ENCODE assay signal across 1 cellular context in the genomic region with DNA sequence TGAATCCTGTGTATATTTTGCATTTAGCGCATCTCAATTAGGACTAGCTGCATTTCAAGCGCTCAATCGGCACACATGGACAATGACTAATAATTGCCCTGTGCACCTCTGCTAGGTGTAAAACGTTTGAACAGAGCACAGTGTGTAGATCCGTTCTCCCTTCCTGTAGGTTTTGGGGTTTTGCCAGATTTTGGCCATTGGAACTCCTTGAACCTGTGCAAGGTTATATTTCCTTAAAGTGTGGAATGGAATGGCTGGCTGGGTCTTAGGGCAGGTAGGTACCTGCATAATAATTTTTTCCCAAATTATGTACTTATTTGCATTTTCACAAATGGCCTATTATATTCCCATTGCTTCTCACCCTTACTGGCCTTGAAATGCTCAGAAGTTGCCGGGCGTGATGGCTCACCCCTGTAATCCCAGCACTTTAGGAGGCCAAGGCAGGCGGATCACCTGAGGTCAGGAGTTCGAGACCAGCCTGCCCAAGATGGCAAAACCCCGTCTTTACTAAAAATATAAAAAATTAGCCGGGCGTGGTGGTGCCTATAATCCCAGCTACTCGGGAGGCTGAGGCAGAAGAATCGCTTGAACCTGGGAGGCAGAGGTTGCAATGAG.
A peak's percentile ranks its signal among the peaks of the same experiment; 100 is the strongest.
TF ChIP-seq lines count a peak whose summit lies in the region.

No MANE protein-coding gene starts in this region.

TF ChIP-seq in WTC11, 78 proteins besides CTCF, POLR2A, EP300 and RAD21 (continued from another document):
- TF ChIP-seq MYBL2 (CRISPR knock-in tag; IDR thresholded peaks at IDR 0.05) (no peak), GTF2I (CRISPR knock-in tag; conservative IDR thresholded peaks at IDR 0.05) (no peak), NFATC4 (CRISPR knock-in tag; IDR thresholded peaks at IDR 0.05) (peak; percentile 48; the same call in 1 of the 2 replicates), RORB (CRISPR knock-in tag; IDR thresholded peaks at IDR 0.05) (peak; percentile 84), KAT7 (CRISPR knock-in tag; IDR thresholded peaks at IDR 0.05; ENCODE audit: borderline replicate concordance) (no peak), JAZF1 (CRISPR knock-in tag; IDR thresholded peaks at IDR 0.05) (peak; percentile 83; the same call in 1 of the 2 replicates), CBFB (CRISPR knock-in tag; IDR thresholded peaks at IDR 0.05; ENCODE audit: low read depth) (0 out of 2 replicates have a peak, but pooled peaks have one; percentile 0), ZNF671 (CRISPR knock-in tag; IDR thresholded peaks at IDR 0.05) (0 out of 2 replicates have a peak, but pooled peaks have one; percentile 3), ZNF423 (CRISPR knock-in tag; IDR thresholded peaks at IDR 0.05) (no peak), ZNF416 (CRISPR knock-in tag; IDR thresholded peaks at IDR 0.05) (peak; percentile 85)
- TF ChIP-seq, protein P1, sequence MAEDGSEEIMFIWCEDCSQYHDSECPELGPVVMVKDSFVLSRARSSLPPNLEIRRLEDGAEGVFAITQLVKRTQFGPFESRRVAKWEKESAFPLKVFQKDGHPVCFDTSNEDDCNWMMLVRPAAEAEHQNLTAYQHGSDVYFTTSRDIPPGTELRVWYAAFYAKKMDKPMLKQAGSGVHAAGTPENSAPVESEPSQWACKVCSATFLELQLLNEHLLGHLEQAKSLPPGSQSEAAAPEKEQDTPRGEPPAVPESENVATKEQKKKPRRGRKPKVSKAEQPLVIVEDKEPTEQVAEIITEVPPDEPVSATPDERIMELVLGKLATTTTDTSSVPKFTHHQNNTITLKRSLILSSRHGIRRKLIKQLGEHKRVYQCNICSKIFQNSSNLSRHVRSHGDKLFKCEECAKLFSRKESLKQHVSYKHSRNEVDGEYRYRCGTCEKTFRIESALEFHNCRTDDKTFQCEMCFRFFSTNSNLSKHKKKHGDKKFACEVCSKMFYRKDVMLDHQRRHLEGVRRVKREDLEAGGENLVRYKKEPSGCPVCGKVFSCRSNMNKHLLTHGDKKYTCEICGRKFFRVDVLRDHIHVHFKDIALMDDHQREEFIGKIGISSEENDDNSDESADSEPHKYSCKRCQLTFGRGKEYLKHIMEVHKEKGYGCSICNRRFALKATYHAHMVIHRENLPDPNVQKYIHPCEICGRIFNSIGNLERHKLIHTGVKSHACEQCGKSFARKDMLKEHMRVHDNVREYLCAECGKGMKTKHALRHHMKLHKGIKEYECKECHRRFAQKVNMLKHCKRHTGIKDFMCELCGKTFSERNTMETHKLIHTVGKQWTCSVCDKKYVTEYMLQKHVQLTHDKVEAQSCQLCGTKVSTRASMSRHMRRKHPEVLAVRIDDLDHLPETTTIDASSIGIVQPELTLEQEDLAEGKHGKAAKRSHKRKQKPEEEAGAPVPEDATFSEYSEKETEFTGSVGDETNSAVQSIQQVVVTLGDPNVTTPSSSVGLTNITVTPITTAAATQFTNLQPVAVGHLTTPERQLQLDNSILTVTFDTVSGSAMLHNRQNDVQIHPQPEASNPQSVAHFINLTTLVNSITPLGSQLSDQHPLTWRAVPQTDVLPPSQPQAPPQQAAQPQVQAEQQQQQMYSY (CRISPR knock-in tag; IDR thresholded peaks at IDR 0.05), result no peak
- TF ChIP-seq, protein P2, sequence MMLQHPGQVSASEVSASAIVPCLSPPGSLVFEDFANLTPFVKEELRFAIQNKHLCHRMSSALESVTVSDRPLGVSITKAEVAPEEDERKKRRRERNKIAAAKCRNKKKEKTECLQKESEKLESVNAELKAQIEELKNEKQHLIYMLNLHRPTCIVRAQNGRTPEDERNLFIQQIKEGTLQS (CRISPR knock-in tag; conservative IDR thresholded peaks at IDR 0.05), result no peak
- TF ChIP-seq, protein P3, sequence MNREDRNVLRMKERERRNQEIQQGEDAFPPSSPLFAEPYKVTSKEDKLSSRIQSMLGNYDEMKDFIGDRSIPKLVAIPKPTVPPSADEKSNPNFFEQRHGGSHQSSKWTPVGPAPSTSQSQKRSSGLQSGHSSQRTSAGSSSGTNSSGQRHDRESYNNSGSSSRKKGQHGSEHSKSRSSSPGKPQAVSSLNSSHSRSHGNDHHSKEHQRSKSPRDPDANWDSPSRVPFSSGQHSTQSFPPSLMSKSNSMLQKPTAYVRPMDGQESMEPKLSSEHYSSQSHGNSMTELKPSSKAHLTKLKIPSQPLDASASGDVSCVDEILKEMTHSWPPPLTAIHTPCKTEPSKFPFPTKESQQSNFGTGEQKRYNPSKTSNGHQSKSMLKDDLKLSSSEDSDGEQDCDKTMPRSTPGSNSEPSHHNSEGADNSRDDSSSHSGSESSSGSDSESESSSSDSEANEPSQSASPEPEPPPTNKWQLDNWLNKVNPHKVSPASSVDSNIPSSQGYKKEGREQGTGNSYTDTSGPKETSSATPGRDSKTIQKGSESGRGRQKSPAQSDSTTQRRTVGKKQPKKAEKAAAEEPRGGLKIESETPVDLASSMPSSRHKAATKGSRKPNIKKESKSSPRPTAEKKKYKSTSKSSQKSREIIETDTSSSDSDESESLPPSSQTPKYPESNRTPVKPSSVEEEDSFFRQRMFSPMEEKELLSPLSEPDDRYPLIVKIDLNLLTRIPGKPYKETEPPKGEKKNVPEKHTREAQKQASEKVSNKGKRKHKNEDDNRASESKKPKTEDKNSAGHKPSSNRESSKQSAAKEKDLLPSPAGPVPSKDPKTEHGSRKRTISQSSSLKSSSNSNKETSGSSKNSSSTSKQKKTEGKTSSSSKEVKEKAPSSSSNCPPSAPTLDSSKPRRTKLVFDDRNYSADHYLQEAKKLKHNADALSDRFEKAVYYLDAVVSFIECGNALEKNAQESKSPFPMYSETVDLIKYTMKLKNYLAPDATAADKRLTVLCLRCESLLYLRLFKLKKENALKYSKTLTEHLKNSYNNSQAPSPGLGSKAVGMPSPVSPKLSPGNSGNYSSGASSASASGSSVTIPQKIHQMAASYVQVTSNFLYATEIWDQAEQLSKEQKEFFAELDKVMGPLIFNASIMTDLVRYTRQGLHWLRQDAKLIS (CRISPR knock-in tag; IDR thresholded peaks at IDR 0.05; ENCODE audit: borderline replicate concordance), result no peak
TF ChIP-seq in WTC11: peak in this region for 9.
